In genomic region chr6:12890171-12890790, GRCh38 we compare ENCODE assay signal across 8 cellular contexts.
DNase-seq lines count a peak whose midpoint lies in the region; ATAC-seq and TF ChIP-seq lines count a peak whose summit lies in the region.

No MANE protein-coding gene starts in this region.

- peaks cover 6% of the 10 kb centered on the region for H3K27me3 Mint-ChIP-seq in activated CD4-positive, alpha-beta memory T cell treated with anti-CD3 and anti-CD28 coated beads, Interleukin-2, amount 10 ng/mL, durations not matched to agents 7 days and 5 days

- H3K9me3 ChIP-seq in HAP-1 (0 out of 2 replicates have a peak, but pooled peaks cover 3% of the 10 kb centered on the region), right lobe of liver (no peaks in the 10 kb centered on the region)

- peak; percentile 13 to 66 for DNase-seq in HAP-1 (ENCODE audit: low spot score in 2 of 2)
- peak; percentile 32 for DNase-seq in activated CD4-positive, alpha-beta memory T cell treated with anti-CD3 and anti-CD28 coated beads, Interleukin-2, amount 10 ng/mL, durations not matched to agents 7 days and 5 days
- no peak for DNase-seq in right lobe of liver
- DNase-seq in iPS-NIHi7 (ENCODE audit: extremely low spot score) = no peak
- DNase-seq in NCI-H187 treated with DMSO at 0.1 percent for 48 hours (lab: John Stamatoyannopoulos, UW) = no peak

- CTCF ChIA-PET in activated CD4-positive, alpha-beta memory T cell treated with anti-CD3 and anti-CD28 coated beads, Interleukin-2, amount 10 ng/mL, durations not matched to agents 7 days and 5 days (lab: Charles Lee) = interaction anchor here (2.1 kb wide), 1 partner anchor 9 kb away, joined by 7 read pairs; no protein-coding TSS in a partner anchor

- ATAC-seq in right lobe of liver = peak in 2 of 4 donors; percentile 34 to 50
- ATAC-seq in HG03139 (IDR thresholded peaks at IDR 0.05; ENCODE audit: unreplicated experiment) = no peak
- ATAC-seq in HG03108 (IDR thresholded peaks at IDR 0.05; ENCODE audit: unreplicated experiment) = no peak

- H3K9me3 Mint-ChIP-seq in activated CD4-positive, alpha-beta memory T cell treated with anti-CD3 and anti-CD28 coated beads, Interleukin-2, amount 10 ng/mL, durations not matched to agents 7 days and 5 days = peaks cover 9% of the 10 kb centered on the region

- H3K4me3 ChIP-seq in HAP-1 (no peak overlapping the region), right lobe of liver (no peak overlapping the region)

- POLR2A ChIA-PET in activated CD4-positive, alpha-beta memory T cell treated with anti-CD3 and anti-CD28 coated beads, Interleukin-2, amount 10 ng/mL, durations not matched to agents 7 days and 5 days (lab: Charles Lee) = no interaction called here

- WGBS in right lobe of liver (ENCODE audit: insufficient coverage, low coverage, low lambda C conversion rate, missing lambda C conversion rate) = 71% methylated on average over 9 of the region's 9 CpGs

- H3K36me3 Mint-ChIP-seq in activated CD4-positive, alpha-beta memory T cell treated with anti-CD3 and anti-CD28 coated beads, Interleukin-2, amount 10 ng/mL, durations not matched to agents 7 days and 5 days (ENCODE audit: low read depth) = no peaks in the 10 kb centered on the region

- H3K36me3 ChIP-seq in HAP-1 (replicated peaks) = no peaks in the 10 kb centered on the region
- no peaks in the 10 kb centered on the region for H3K36me3 ChIP-seq in right lobe of liver

- no peak overlapping the region for H3K4me3 Mint-ChIP-seq in activated CD4-positive, alpha-beta memory T cell treated with anti-CD3 and anti-CD28 coated beads, Interleukin-2, amount 10 ng/mL, durations not matched to agents 7 days and 5 days

- H3K27ac Mint-ChIP-seq in activated CD4-positive, alpha-beta memory T cell treated with anti-CD3 and anti-CD28 coated beads, Interleukin-2, amount 10 ng/mL, durations not matched to agents 7 days and 5 days = no peak overlapping the region

- no peaks in the 10 kb centered on the region for H3K4me1 Mint-ChIP-seq in activated CD4-positive, alpha-beta memory T cell treated with anti-CD3 and anti-CD28 coated beads, Interleukin-2, amount 10 ng/mL, durations not matched to agents 7 days and 5 days

- intact Hi-C loops in right lobe of liver (cut with DNase I) = no loop called here

- in situ Hi-C loops in HAP-1 (cut with MboI; ENCODE audit: low sequenced_read_pairs) = loop anchor here (25.0 kb wide), 1 partner anchor 1253 kb away; no protein-coding TSS in a partner anchor

- peak; percentile 87 for TF ChIP-seq CTCF in C4-2B (conservative IDR thresholded peaks at IDR 0.05)
- peak in 3 of 4 donors; percentile 36 to 43 (median 38) for TF ChIP-seq CTCF in right lobe of liver (IDR thresholded peaks at IDR 0.05)

- no peaks in the 10 kb centered on the region for H3K4me1 ChIP-seq in HAP-1
- H3K4me1 ChIP-seq in right lobe of liver = no peaks in the 10 kb centered on the region

- H3K27ac ChIP-seq in C4-2B (no peak overlapping the region), right lobe of liver (no peak overlapping the region)

- TF ChIP-seq POLR2A in right lobe of liver (IDR thresholded peaks at IDR 0.05) = no peak

- no peaks in the 10 kb centered on the region for H3K27me3 ChIP-seq in HAP-1 (ENCODE audit: low read depth)
- H3K27me3 ChIP-seq in right lobe of liver = no peaks in the 10 kb centered on the region

Comparison
In these comparisons a context has a peak if more than half of its experiments do, and no peak if none do; other contexts are left out.
1. DNase-seq: peak in HAP-1 (2 of 2) and activated CD4-positive, alpha-beta memory T cell treated with anti-CD3 and anti-CD28 coated beads, Interleukin-2, amount 10 ng/mL, durations not matched to agents 7 days and 5 days (single experiment); none in right lobe of liver (0 of 3), iPS-NIHi7 (single experiment) and NCI-H187 treated with DMSO at 0.1 percent for 48 hours (single experiment).